20 cellular contexts compared by ENCODE assay signal in genomic region chr12:1610072-1610643, GRCh38. TPM values are rescaled to one million over a fixed set of nuclear protein-coding genes. Genes with fewer than 3 reads are reported as not detected.
A peak's percentile ranks its signal among the peaks of the same experiment; 100 is the strongest.
DNase-seq lines count a peak whose midpoint lies in the region; ATAC-seq and TF ChIP-seq lines count a peak whose summit lies in the region.
"Had no signal": no experiment of that assay in that cellular context is flagged by ENCODE, and none has a peak within 500 bp of the region (broad histone marks: within the 10 kb centered on the region; RNA-seq: fewer than 3 reads in every experiment).

No MANE protein-coding gene starts in this region.

- H3K36me3 ChIP-seq in IMR-90 (ENCODE audit: control insufficient read depth, insufficient read depth, low read length) (no peaks in the 10 kb centered on the region; the same call in 1 of the 2 replicates), neutrophil (no peaks in the 10 kb centered on the region)
- H3K36me3 ChIP-seq: BE2C had no signal

- no peak overlapping the region for H3K18ac ChIP-seq in IMR-90 (ENCODE audit: low read depth, low read length)

- no peak for TF ChIP-seq POLR2A in IMR-90 (IDR thresholded peaks at IDR 0.05; ENCODE audit: low read depth, low read length)

- intact Hi-C loops in IMR-90 (cut with micrococcal nuclease) = no loop called here
- intact Hi-C loops in left cardiac atrium (cut with DNase I) = no loop called here

- H3K9me3 ChIP-seq in IMR-90 (ENCODE audit: control insufficient read depth, insufficient read depth, low read length) (no peaks in the 10 kb centered on the region), neutrophil (no peaks in the 10 kb centered on the region)
- H3K9me3 ChIP-seq: BE2C had no signal

- dilution Hi-C loops in IMR-90 (cut with HindIII; ENCODE audit: low sequenced_read_pairs, unreplicated experiment) = no loop called here

- no CpG with 5 or more reads among the region's 7 CpGs for WGBS in IMR-90 (ENCODE audit: extremely low coverage in 2 of 2, insufficient read length in 1 of 2), 2 experiments

- CTCF ChIA-PET in IMR-90 (lab: Yijun Ruan, JAX) = interaction anchor here (0.9 kb wide), 1 partner anchor 492 kb away, joined by 3 read pairs; no protein-coding TSS in a partner anchor

- H3K4me1 ChIP-seq in IMR-90 (ENCODE audit: control insufficient read depth, insufficient read depth, low read length) (peaks cover 13% of the 10 kb centered on the region), neutrophil (ENCODE audit: control insufficient read depth in 1 of 2, insufficient read depth in 1 of 2, low read depth in 1 of 2, low read length in 1 of 2) (peaks cover 72 to 79% of the 10 kb centered on the region in 2 experiments)

- H2BK120ac ChIP-seq in IMR-90 (ENCODE audit: low read depth, low read length) = no peak overlapping the region

- H3K4me3 ChIP-seq in IMR-90 (ENCODE audit: insufficient read depth, low read depth, low read length) (no peak overlapping the region), neutrophil (ENCODE audit: low read depth in 1 of 2, low read length in 1 of 2) (no peak overlapping the region)
- H3K4me3 ChIP-seq: GM12878, GM23338 had no signal

- H3K23ac ChIP-seq in IMR-90 (ENCODE audit: low read depth, low read length) = no peak overlapping the region

- H3K4me2 ChIP-seq in IMR-90 (ENCODE audit: low read depth, low read length) = no peak overlapping the region
- H3K4me2 ChIP-seq: GM23338 had no signal

- H3K27ac ChIP-seq in IMR-90 (ENCODE audit: insufficient read depth, low read length) = no peak overlapping the region
- peak overlapping the region; percentile 22 for H3K27ac ChIP-seq in neutrophil

- H3K9ac ChIP-seq in IMR-90 (ENCODE audit: low read depth, low read length) = no peak overlapping the region

- H3K56ac ChIP-seq in IMR-90 (ENCODE audit: extremely low read depth, insufficient read depth, low read length) = no peak overlapping the region

- in situ Hi-C loops in IMR-90 (cut with MboI; ENCODE audit: low sequenced_read_pairs) = no loop called here

- peaks cover 20% of the 10 kb centered on the region for H3K9me1 ChIP-seq in IMR-90 (ENCODE audit: insufficient read depth, low read length)

- no peak overlapping the region for H2BK20ac ChIP-seq in IMR-90 (ENCODE audit: low read depth, low read length)

- H2BK5ac ChIP-seq in IMR-90 (ENCODE audit: low read depth, low read length, poor library complexity, severe bottlenecking) = no peak overlapping the region

- POLR2A ChIA-PET in IMR-90 (lab: Charles Lee; ENCODE audit: unreplicated experiment) = no interaction called here

- H3K14ac ChIP-seq in IMR-90 (replicated peaks; ENCODE audit: low read depth, low read length) = no peak overlapping the region; the same call in 1 of the 2 replicates

- TF ChIP-seq CTCF in IMR-90 (conservative IDR thresholded peaks at IDR 0.05; ENCODE audit: low read depth, low read length) (no peak), neutrophil (IDR thresholded peaks at IDR 0.05) (no peak)

- H2AK9ac ChIP-seq in IMR-90 (replicated peaks; ENCODE audit: low read depth, low read length, poor library complexity) = peak overlapping the region; percentile 73

- peak overlapping the region; percentile 35; the same call in 1 of the 2 replicates for H2AK5ac ChIP-seq in IMR-90 (ENCODE audit: low read depth, low read length)

- peaks cover 21 to 91% of the 10 kb centered on the region in 2 experiments for H3K79me1 ChIP-seq in IMR-90 (ENCODE audit: low read depth in 1 of 2, low read length in 2 of 2)

- no peak for ATAC-seq in IMR-90 (ENCODE audit: low read depth)
- ATAC-seq in left lobe of liver = peak; percentile 5
- no peak for ATAC-seq in left cardiac atrium
- no peak for ATAC-seq in HG03139 (IDR thresholded peaks at IDR 0.05; ENCODE audit: unreplicated experiment)
- ATAC-seq: GM12878, GM23338 had no signal

- BruUV-seq in IMR-90 (replicated peaks; lab: Mats Ljungman, UMichigan) = no TSS peak

- H4K20me1 ChIP-seq in IMR-90 (ENCODE audit: insufficient read depth, low read length) = peaks cover 45% of the 10 kb centered on the region

- peak overlapping the region; percentile 31; the same call in 1 of the 2 replicates for H4K91ac ChIP-seq in IMR-90 (ENCODE audit: insufficient read depth, low read depth, low read length)

- H4K5ac ChIP-seq in IMR-90 (ENCODE audit: low read depth, low read length) = no peak overlapping the region

- no peak for DNase-seq in IMR-90
- DNase-seq in left lobe of liver (ENCODE audit: low spot score) = no peak
- DNase-seq in RPMI8226 = no peak
- no peak for DNase-seq in left cardiac atrium
- DNase-seq in OCI-M2 (lab: John Stamatoyannopoulos, UW; ENCODE audit: unreplicated experiment) = no peak
- DNase-seq: ACHN; BE2C; C1 segment of cervical spinal cord; CD4-positive, CD25-positive, alpha-beta regulatory T cell; CD8-positive, alpha-beta memory T cell; COR-L47; DMS 273 treated with DMSO at 0.1 percent for 48 hours; DMS53; DND-41; EL; HCEC 1CT had no signal

- no peaks in the 10 kb centered on the region for H3K27me3 ChIP-seq in IMR-90 (ENCODE audit: control insufficient read depth, insufficient read depth, low read length)
- no peaks in the 10 kb centered on the region for H3K27me3 ChIP-seq in neutrophil
- H3K27me3 ChIP-seq: BE2C had no signal

- H3K4ac ChIP-seq in IMR-90 (ENCODE audit: low read depth, low read length) = peak overlapping the region; percentile 29; the same call in 1 of the 2 replicates

- no peak for TF ChIP-seq RAD21 in IMR-90 (IDR thresholded peaks at IDR 0.05; ENCODE audit: low read length)

- no peak overlapping the region for H2BK15ac ChIP-seq in IMR-90 (ENCODE audit: low read depth, low read length)

- no peak overlapping the region; a peak in 1 of 4 replicates for H4K8ac ChIP-seq in IMR-90 (ENCODE audit: low read depth in 2 of 2, low read length in 2 of 2)

- no peak overlapping the region for H2AFZ ChIP-seq in IMR-90 (replicated peaks; ENCODE audit: low read length, poor library complexity)
- H2AFZ ChIP-seq: GM23338 had no signal

TF ChIP-seq in IMR-90, 13 proteins besides CTCF, POLR2A, EP300 and RAD21:
- no peak for TF ChIP-seq BHLHE40 (IDR thresholded peaks at IDR 0.05; ENCODE audit: low read depth, low read length)
- no peak for TF ChIP-seq MAFK (IDR thresholded peaks at IDR 0.05; ENCODE audit: low read depth, low read length)
- TF ChIP-seq FOS (IDR thresholded peaks at IDR 0.05; ENCODE audit: low read depth, low read length) = no peak
- no peak for TF ChIP-seq MXI1 (IDR thresholded peaks at IDR 0.05; ENCODE audit: borderline replicate concordance, low read depth, low read length)
- TF ChIP-seq USF2 (IDR thresholded peaks at IDR 0.05; ENCODE audit: low read depth, low read length) = no peak
- TF ChIP-seq RCOR1 (IDR thresholded peaks at IDR 0.05; ENCODE audit: insufficient replicate concordance, low read length) = no peak
- TF ChIP-seq NFE2L2 (IDR thresholded peaks at IDR 0.05; ENCODE audit: low read depth, low read length) = no peak
- no peak for TF ChIP-seq MAZ (IDR thresholded peaks at IDR 0.05; ENCODE audit: borderline replicate concordance, low read depth, low read length)
- TF ChIP-seq RFX5 (IDR thresholded peaks at IDR 0.05; ENCODE audit: low read depth, low read length) = no peak
- no peak for TF ChIP-seq ELK1 (IDR thresholded peaks at IDR 0.05; ENCODE audit: borderline replicate concordance, low read depth, low read length)
- no peak for TF ChIP-seq CEBPB (IDR thresholded peaks at IDR 0.05; ENCODE audit: low read depth, low read length)
- no peak for TF ChIP-seq SMC3 (IDR thresholded peaks at IDR 0.05; ENCODE audit: low read depth, low read length)
- no peak for TF ChIP-seq CHD1 (IDR thresholded peaks at IDR 0.05; ENCODE audit: low read depth, low read length)

RNA-seq across cellular contexts. Expression of gene FBXL14, which starts 15.8 kb away (rescaled TPM):
- total RNA-seq in IMR-90 (2012; rRNA removed) (4.7 TPM in 2 replicates), left lobe of liver (7.3 TPM), left cardiac atrium (1 to 10 TPM; 7.0 to 7.6 TPM)
- polyA plus RNA-seq in IMR-90 (2012; rRNA removed) = 7.3 and 8.8 TPM in 2 replicates
- polyA plus RNA-seq in IMR-90 (2012; cell fraction: cytosol; rRNA removed) = 2.2 and 9.6 TPM in 2 replicates
- polyA plus RNA-seq in IMR-90 (2012; cell fraction: nucleus; rRNA removed; ENCODE audit: low replicate concordance) = 2.8 and 5.8 TPM in 2 replicates

RNA-seq across cellular contexts. Expression of gene WNT5B, which starts 18.9 kb away (rescaled TPM):
- total RNA-seq in IMR-90 (2012; rRNA removed) (96.1 and 102 TPM in 2 replicates), left lobe of liver (4.2 TPM), left cardiac atrium (1 to 10 TPM; 1.8 to 5.0 TPM)
- polyA plus RNA-seq in IMR-90 (2012; rRNA removed) = 83.7 and 98.8 TPM in 2 replicates
- polyA plus RNA-seq in IMR-90 (2012; cell fraction: cytosol; rRNA removed) = 77.8 and 101 TPM in 2 replicates
- polyA plus RNA-seq in IMR-90 (2012; cell fraction: nucleus; rRNA removed; ENCODE audit: low replicate concordance) = 49.1 and 91.4 TPM in 2 replicates
- total RNA-seq: CD4-positive, CD25-positive, alpha-beta regulatory T cell; CD8-positive, alpha-beta memory T cell had no signal
- polyA plus RNA-seq: CD4-positive, CD25-positive, alpha-beta regulatory T cell; CD8-positive, alpha-beta memory T cell had no signal

Comparison
In these comparisons a context has a peak if more than half of its experiments do, and no peak if none do; other contexts are left out.
1. RNA of gene WNT5B, which starts 18.9 kb away (total RNA-seq): 96.1 to 102 TPM in IMR-90; 1.8 to 5.0 TPM in left cardiac atrium and 4.2 TPM in left lobe of liver (single experiment); every median in the first group is over 10 times any median in the second.